ENCODE assay signal across 20 cellular contexts in genomic region chr2:71779306-71779855, GRCh38.
DNase-seq lines count a peak whose midpoint lies in the region; ATAC-seq and TF ChIP-seq lines count a peak whose summit lies in the region.
"Had no signal": no experiment of that assay in that cellular context is flagged by ENCODE, and none has a peak within 500 bp of the region (broad histone marks: within the 10 kb centered on the region; RNA-seq: fewer than 3 reads in every experiment).

No MANE protein-coding gene starts in this region.

- in situ Hi-C loops in astrocyte of the spinal cord (cut with HindIII; ENCODE audit: low sequenced_read_pairs) = no loop called here

- no peaks in the 10 kb centered on the region for H3K9me3 ChIP-seq in heart left ventricle
- no peaks in the 10 kb centered on the region for H3K9me3 ChIP-seq in testis
- H3K9me3 ChIP-seq: adrenal gland, colonic mucosa, Peyer's patch, right lobe of liver, vagina had no signal

- H3K4me1 ChIP-seq in heart left ventricle (no peaks in the 10 kb centered on the region), testis (no peaks in the 10 kb centered on the region)
- H3K4me1 ChIP-seq: adrenal gland, colonic mucosa, neural progenitor cell, Peyer's patch, right lobe of liver had no signal

- 78 to 94% (median 85%) methylated on average over 5 to 6 of the region's 6 CpGs for WGBS in heart left ventricle, 4 donors
- 50 to 81% methylated on average over 4 to 6 of the region's 6 CpGs for WGBS in testis, 2 donors

- H3K4me3 ChIP-seq in heart left ventricle (no peak overlapping the region), astrocyte of the spinal cord (ENCODE audit: low read depth, low read length) (no peak overlapping the region), testis (no peak overlapping the region)
- H3K4me3 ChIP-seq: adrenal gland, colonic mucosa, neural progenitor cell, Peyer's patch, right lobe of liver, vagina had no signal

- no peaks in the 10 kb centered on the region for H3K36me3 ChIP-seq in heart left ventricle
- no peaks in the 10 kb centered on the region for H3K36me3 ChIP-seq in testis (ENCODE audit: low read depth, missing control alignments)
- H3K36me3 ChIP-seq: adrenal gland, colonic mucosa, neural progenitor cell, Peyer's patch, right lobe of liver, vagina had no signal

- H3K27ac ChIP-seq in heart left ventricle (no peak overlapping the region), testis (no peak overlapping the region)
- H3K27ac ChIP-seq: adrenal gland, colonic mucosa, neural progenitor cell, Peyer's patch, right lobe of liver, vagina, VCaP had no signal

- ATAC-seq in left cardiac atrium (peak; percentile 14 to 19), heart left ventricle (no peak), left lobe of liver (no peak)
- ATAC-seq: CD8-positive, alpha-beta T cell; T-cell had no signal

- DNase-seq in left cardiac atrium (no peak), heart left ventricle (no peak), astrocyte of the spinal cord (ENCODE audit: low read depth, low spot score) (peak; percentile 63), left lobe of liver (ENCODE audit: low spot score) (peak; percentile 35), testis (peak; percentile 28), Ammon's horn (ENCODE audit: low spot score) (no peak), HuH-7 (ENCODE audit: low spot score) (no peak), HT-29 (ENCODE audit: low spot score) (no peak)
- DNase-seq: activated CD4-positive, alpha-beta memory T cell treated with anti-CD3 and anti-CD28 coated beads, Interleukin-2, amount 10 ng/mL, durations not matched to agents 7 days and 5 days; CD8-positive, alpha-beta T cell; colonic mucosa; DMS79; NCI-H1417; right lobe of liver; T-cell had no signal

- TF ChIP-seq CTCF in heart left ventricle (IDR thresholded peaks at IDR 0.05) (no peak), astrocyte of the spinal cord (IDR thresholded peaks at IDR 0.05; ENCODE audit: low read depth, low read length) (no peak), testis (IDR thresholded peaks at IDR 0.05) (no peak)

- TF ChIP-seq POLR2A in heart left ventricle (IDR thresholded peaks at IDR 0.05) (no peak), testis (IDR thresholded peaks at IDR 0.05) (no peak)

- no peaks in the 10 kb centered on the region for H3K27me3 ChIP-seq in heart left ventricle
- H3K27me3 ChIP-seq in testis = no peaks in the 10 kb centered on the region
- H3K27me3 ChIP-seq: adrenal gland, colonic mucosa, neural progenitor cell, Peyer's patch, right lobe of liver, vagina had no signal

- intact Hi-C loops in left cardiac atrium (cut with DNase I) (no loop called here), heart left ventricle (cut with DNase I) (no loop called here), testis (cut with DNase I; ENCODE audit: low total_unique reads) (no loop called here)

Comparison
In these comparisons a context has a peak if more than half of its experiments do, and no peak if none do; other contexts are left out.
1. ATAC-seq: peak in left cardiac atrium (2 of 2); none in heart left ventricle (0 of 4) and left lobe of liver (single experiment).
2. DNase-seq: peak in astrocyte of the spinal cord (single experiment), left lobe of liver (single experiment) and testis (single experiment); none in left cardiac atrium (single experiment), heart left ventricle (0 of 5), Ammon's horn (single experiment), HuH-7 (single experiment) and HT-29 (single experiment).